In genomic region chr5:149445739-149446369, GRCh38 we compare ENCODE assay signal across 9 cellular contexts.
DNase-seq lines count a peak whose midpoint lies in the region; ATAC-seq and TF ChIP-seq lines count a peak whose summit lies in the region.
"Had no signal": no experiment of that assay in that cellular context is flagged by ENCODE, and none has a peak within 500 bp of the region (broad histone marks: within the 10 kb centered on the region; RNA-seq: fewer than 3 reads in every experiment).

No MANE protein-coding gene starts in this region.

- H3K4me1 Mint-ChIP-seq in nephron = peaks cover 67% of the 10 kb centered on the region

- no peaks in the 10 kb centered on the region for H3K36me3 ChIP-seq in H7 (replicated peaks; ENCODE audit: control insufficient read depth, insufficient read depth, low read length)

- no peaks in the 10 kb centered on the region for H3K27me3 Mint-ChIP-seq in nephron (ENCODE audit: low read depth)

- peak overlapping the region; percentile 94 to 97 (median 96) for H3K27ac Mint-ChIP-seq in nephron
- H3K27ac Mint-ChIP-seq: activated T-helper 1 cell treated with anti-CD3 and anti-CD28 coated beads, Interleukin-12 subunit alpha, Interleukin-12 subunit beta, Interleukin-2, Interleukin-4 antibody, amounts not matched to agents 30 ng/mL and 10 ng/mL and 1 ng/mL, durations not matched to agents 14 hours and 24 hours and 36 hours had no signal

- TF ChIP-seq POLR2A in erythroblast (IDR thresholded peaks at IDR 0.05; ENCODE audit: low read length) = no peak

- no peak overlapping the region for H3K4me3 ChIP-seq in H7 (ENCODE audit: insufficient read depth, low read depth, low read length)

- H3K4me3 Mint-ChIP-seq in nephron = no peak overlapping the region
- H3K4me3 Mint-ChIP-seq: activated T-helper 1 cell treated with anti-CD3 and anti-CD28 coated beads, Interleukin-12 subunit alpha, Interleukin-12 subunit beta, Interleukin-2, Interleukin-4 antibody, amounts not matched to agents 30 ng/mL and 10 ng/mL and 1 ng/mL, durations not matched to agents 14 hours and 24 hours and 36 hours had no signal

- no peaks in the 10 kb centered on the region for H3K9me3 Mint-ChIP-seq in nephron
- H3K9me3 Mint-ChIP-seq: activated T-helper 1 cell treated with anti-CD3 and anti-CD28 coated beads, Interleukin-12 subunit alpha, Interleukin-12 subunit beta, Interleukin-2, Interleukin-4 antibody, amounts not matched to agents 30 ng/mL and 10 ng/mL and 1 ng/mL, durations not matched to agents 14 hours and 24 hours and 36 hours had no signal

- H3K27me3 ChIP-seq in H7 (ENCODE audit: control insufficient read depth, insufficient read depth, low read length) = no peaks in the 10 kb centered on the region

- no peak for ATAC-seq in HG03439 (IDR thresholded peaks at IDR 0.05; ENCODE audit: unreplicated experiment)

- TF ChIP-seq CTCF in nephron (IDR thresholded peaks at IDR 0.05; ENCODE audit: unreplicated experiment in 3 of 3) = no peak

- peak; percentile 6 for DNase-seq in CD1c-positive myeloid dendritic cell (ENCODE audit: extremely low spot score)
- peak; percentile 19 to 72 for DNase-seq in NCI-H446 (lab: John Stamatoyannopoulos, UW)
- peak; percentile 19 to 31 for DNase-seq in erythroblast (lab: John Stamatoyannopoulos, UW)
- DNase-seq in H7 = no peak
- no peak for DNase-seq in NCI-H1436 treated with DMSO at 0.1 percent for 48 hours (lab: John Stamatoyannopoulos, UW)
- DNase-seq in stimulated activated CD8-positive, alpha-beta memory T cell treated with anti-CD3 and anti-CD28 coated beads, Interleukin-4, amount 100 ng/mL, for 48 hours = no peak

- H3K36me3 Mint-ChIP-seq in nephron (ENCODE audit: low read depth) = no peaks in the 10 kb centered on the region

Comparison
In these comparisons a context has a peak if more than half of its experiments do, and no peak if none do; other contexts are left out.
1. DNase-seq: peak in CD1c-positive myeloid dendritic cell (single experiment), NCI-H446 (2 of 2) and erythroblast (2 of 2); none in H7 (single experiment), NCI-H1436 treated with DMSO at 0.1 percent for 48 hours (single experiment) and stimulated activated CD8-positive, alpha-beta memory T cell treated with anti-CD3 and anti-CD28 coated beads, Interleukin-4, amount 100 ng/mL, for 48 hours (single experiment).